ENCODE assay signal across 8 cellular contexts in the genomic region with DNA sequence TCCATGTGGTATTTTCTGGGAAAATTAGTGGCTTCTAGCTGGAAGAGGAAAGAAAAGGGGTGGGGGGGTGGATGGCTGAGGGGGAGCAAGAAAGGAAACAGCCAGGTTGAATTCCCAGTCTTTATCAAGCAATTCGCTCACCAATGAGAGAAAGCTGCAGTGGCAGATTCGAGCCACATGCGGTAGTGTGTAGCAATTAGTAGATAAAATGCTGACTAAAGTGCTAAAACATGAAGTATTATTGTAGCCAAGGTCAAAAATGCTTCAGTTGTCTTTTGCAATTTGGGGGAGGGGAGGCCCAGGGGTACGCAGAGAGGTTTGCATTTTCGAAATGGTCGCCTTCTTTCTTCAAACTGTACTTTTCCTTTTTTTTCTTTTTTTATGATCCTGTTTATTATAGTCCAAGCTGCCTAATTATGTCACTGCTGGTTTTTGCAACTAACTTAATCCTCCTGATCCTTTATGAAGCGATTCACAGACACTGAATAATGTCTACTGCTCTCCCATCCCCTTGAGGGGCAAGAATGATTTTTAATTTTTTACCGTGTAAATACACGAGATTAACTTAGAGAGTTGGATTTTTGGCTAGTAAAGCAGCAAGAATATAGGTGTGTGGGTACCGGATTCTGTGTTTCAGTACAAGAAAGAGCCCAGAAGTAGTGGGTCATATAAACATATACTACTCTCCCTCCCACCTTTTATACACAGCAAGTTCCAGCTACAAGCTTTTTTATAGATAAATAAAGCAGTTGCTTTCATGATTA. TPM values are rescaled to one million over a fixed set of nuclear protein-coding genes. Genes with fewer than 3 reads are reported as not detected.
DNase-seq lines count a peak whose midpoint lies in the region; ATAC-seq and TF ChIP-seq lines count a peak whose summit lies in the region.

No MANE protein-coding gene starts in this region.

- intact Hi-C loops in esophagus muscularis mucosa (cut with DNase I) (loop anchor here (2.0 kb wide), 2 partner anchors 61 to 347 kb away; no protein-coding TSS in a partner anchor), vagina (cut with DNase I) (no loop called here)

- WGBS in esophagus muscularis mucosa = 35% methylated on average over 10 of the region's 10 CpGs

- no peaks in the 10 kb centered on the region; the same call in 1 of the 2 replicates for H3K9me3 ChIP-seq in AG04450 (ENCODE audit: control insufficient read depth, insufficient read depth, low read length)
- H3K9me3 ChIP-seq in esophagus muscularis mucosa = no peaks in the 10 kb centered on the region
- H3K9me3 ChIP-seq in mucosa of stomach (ENCODE audit: control insufficient read depth, low read length) = no peaks in the 10 kb centered on the region
- no peaks in the 10 kb centered on the region for H3K9me3 ChIP-seq in vagina

- in situ Hi-C loops in GM13976 (cut with MboI; ENCODE audit: low sequenced_read_pairs, unreplicated experiment) = loop anchor here (10.0 kb wide), 1 partner anchor 347 kb away; no protein-coding TSS in a partner anchor

- H3K36me3 ChIP-seq in esophagus muscularis mucosa (no peaks in the 10 kb centered on the region), mucosa of stomach (ENCODE audit: control insufficient read depth, insufficient read depth, low read length) (no peaks in the 10 kb centered on the region), vagina (no peaks in the 10 kb centered on the region)

- H3K9ac ChIP-seq in mucosa of stomach (ENCODE audit: low read length) = peak overlapping the region; percentile 76

- peak; percentile 53 for TF ChIP-seq CTCF in AG04450 (IDR thresholded peaks at IDR 0.05; ENCODE audit: low read depth, low read length)
- peak; percentile 13 for TF ChIP-seq CTCF in GM13976 (IDR thresholded peaks at IDR 0.05; ENCODE audit: borderline replicate concordance, control extremely low read depth, extremely low read depth, insufficient read depth, missing control alignments)
- no peak; the same call in none of the 2 replicates for TF ChIP-seq CTCF in VCaP (conservative IDR thresholded peaks at IDR 0.05)
- peak; percentile 24 to 58 (median 39) for TF ChIP-seq CTCF in esophagus muscularis mucosa (IDR thresholded peaks at IDR 0.05)
- peak in 1 of 3 experiments; percentile 26 for TF ChIP-seq CTCF in vagina (IDR thresholded peaks at IDR 0.05)

- TF ChIP-seq POLR2A in esophagus muscularis mucosa (IDR thresholded peaks at IDR 0.05; ENCODE audit: low read depth) = no peak
- TF ChIP-seq POLR2A in vagina (IDR thresholded peaks at IDR 0.05) = no peak

- no peak for DNase-seq in AG04450 (ENCODE audit: low read depth, low spot score)
- no peak for DNase-seq in GM13976 (ENCODE audit: low spot score)
- no peak for DNase-seq in esophagus muscularis mucosa (ENCODE audit: extremely low spot score)
- no peak for DNase-seq in vagina (ENCODE audit: extremely low spot score in 2 of 2)
- no peak for DNase-seq in COLO668 (lab: John Stamatoyannopoulos, UW; ENCODE audit: unreplicated experiment)

- TF ChIP-seq EP300 in esophagus muscularis mucosa (IDR thresholded peaks at IDR 0.05) = no peak

- POLR2A ChIA-PET in AG04450 (lab: Yijun Ruan, JAX) = interaction anchor here (0.6 kb wide), 1 partner anchor 46 kb away, joined by 7 read pairs; no protein-coding TSS in a partner anchor

- peaks cover 20 to 44% (median 35%) of the 10 kb centered on the region in 4 donors for H3K4me1 ChIP-seq in esophagus muscularis mucosa
- peaks cover 28% of the 10 kb centered on the region for H3K4me1 ChIP-seq in mucosa of stomach (ENCODE audit: control insufficient read depth, insufficient read depth, low read length)
- peaks cover 28% of the 10 kb centered on the region for H3K4me1 ChIP-seq in vagina

- H3K4me3 ChIP-seq in AG04450 (ENCODE audit: low read depth, low read length) (no peak overlapping the region), esophagus muscularis mucosa (peak overlapping the region; percentile 46 to 53 (median 49)), mucosa of stomach (ENCODE audit: low read length) (peak overlapping the region; percentile 76), vagina (peak overlapping the region; percentile 30 to 37)

- ATAC-seq in HG02885 (IDR thresholded peaks at IDR 0.05; ENCODE audit: poor library complexity, unreplicated experiment) = no peak

- H3K27me3 ChIP-seq in AG04450 (ENCODE audit: control insufficient read depth, insufficient read depth, low read length) (no peaks in the 10 kb centered on the region), esophagus muscularis mucosa (no peaks in the 10 kb centered on the region), mucosa of stomach (ENCODE audit: control insufficient read depth, insufficient read depth, low read length) (no peaks in the 10 kb centered on the region), vagina (no peaks in the 10 kb centered on the region)

- CTCF ChIA-PET in AG04450 (lab: Charles Lee) = interaction anchor here (0.5 to 2.0 kb wide), 17 partner anchors 14 to 790 kb away, joined by 3 to 9 read pairs (median 3); no protein-coding TSS in a partner anchor

- no peak overlapping the region for H3K27ac ChIP-seq in AG04450 (ENCODE audit: low read depth, low read length)
- H3K27ac ChIP-seq in VCaP = peak overlapping the region; percentile 99
- H3K27ac ChIP-seq in esophagus muscularis mucosa (replicated peaks in 1 of 4) = peak overlapping the region; percentile 31 to 59 (median 49)
- H3K27ac ChIP-seq in vagina = peak overlapping the region; percentile 43

RNA-seq across cellular contexts. Expression of a gene that starts 3.6 kb away (rescaled TPM):
- polyA plus RNA-seq in AG04450 (2011; rRNA removed) = 132 and 137 TPM in 2 replicates
- 407 and 416 TPM in 2 replicates for polyA minus RNA-seq in AG04450 (2011; rRNA and poly(A)+ RNA removed)
- total RNA-seq in esophagus muscularis mucosa = 100 to 1,000 TPM in 1 of 4 donors, 10 to 100 TPM in 3; 33.6 to 150 (median 64.9) TPM
- total RNA-seq in vagina = 75.9 TPM
